21 cellular contexts compared by ENCODE assay signal in genomic region chr19:16831531-16831930, GRCh38. TPM values are rescaled to one million over a fixed set of nuclear protein-coding genes. Genes with fewer than 3 reads are reported as not detected.
DNase-seq lines count a peak whose midpoint lies in the region; ATAC-seq and TF ChIP-seq lines count a peak whose summit lies in the region.
"Had no signal": no experiment of that assay in that cellular context is flagged by ENCODE, and none has a peak within 500 bp of the region (broad histone marks: within the 10 kb centered on the region; RNA-seq: fewer than 3 reads in every experiment).

No MANE protein-coding gene starts in this region.

- H3K36me3 Mint-ChIP-seq in activated CD8-positive, alpha-beta memory T cell treated with anti-CD3 and anti-CD28 coated beads, Interleukin-2, amount 10 ng/mL, durations not matched to agents 7 days and 5 days: peaks cover 14% of the 10 kb centered on the region
- H3K36me3 Mint-ChIP-seq in IgD-negative memory B cell: peaks cover 8% of the 10 kb centered on the region
- peaks cover 29% of the 10 kb centered on the region for H3K36me3 Mint-ChIP-seq in central memory CD8-positive, alpha-beta T cell (ENCODE audit: insufficient read depth)
- peaks cover 20% of the 10 kb centered on the region for H3K36me3 Mint-ChIP-seq in osteocyte (ENCODE audit: unreplicated experiment)

- no peak overlapping the region for H3K27ac Mint-ChIP-seq in activated CD8-positive, alpha-beta memory T cell treated with anti-CD3 and anti-CD28 coated beads, Interleukin-2, amount 10 ng/mL, durations not matched to agents 7 days and 5 days
- H3K27ac Mint-ChIP-seq in IgD-negative memory B cell (peak overlapping the region in 2 of 3 donors; percentile 77), osteocyte (ENCODE audit: unreplicated experiment) (no peak overlapping the region)
- H3K27ac Mint-ChIP-seq in central memory CD8-positive, alpha-beta T cell (ENCODE audit: low read depth): peak overlapping the region; percentile 7

- H3K9ac ChIP-seq in Karpas-422 (ENCODE audit: low read length): no peak overlapping the region

- peaks cover 16% of the 10 kb centered on the region for H3K4me1 Mint-ChIP-seq in activated CD8-positive, alpha-beta memory T cell treated with anti-CD3 and anti-CD28 coated beads, Interleukin-2, amount 10 ng/mL, durations not matched to agents 7 days and 5 days
- H3K4me1 Mint-ChIP-seq in IgD-negative memory B cell: peaks cover 34 to 48% (median 37%) of the 10 kb centered on the region in 3 donors
- H3K4me1 Mint-ChIP-seq in central memory CD8-positive, alpha-beta T cell: peaks cover 11% of the 10 kb centered on the region
- H3K4me1 Mint-ChIP-seq in osteocyte (ENCODE audit: unreplicated experiment): peaks cover 25% of the 10 kb centered on the region

- H4K20me1 ChIP-seq in Karpas-422 (ENCODE audit: insufficient read depth, low read depth, low read length): 0 out of 2 replicates have a peak, but pooled peaks cover 3% of the 10 kb centered on the region

- no peak overlapping the region for H3K4me3 ChIP-seq in Karpas-422 (ENCODE audit: low read length)
- H3K4me3 ChIP-seq: body of pancreas, colonic mucosa, right atrium auricular region, testis had no signal

- ATAC-seq in activated CD8-positive, alpha-beta memory T cell treated with anti-CD3 and anti-CD28 coated beads, Interleukin-2, amount 10 ng/mL, durations not matched to agents 7 days and 5 days: no peak
- no peak for ATAC-seq in central memory CD8-positive, alpha-beta T cell (replicated peaks; ENCODE audit: extremely low read depth, poor library complexity, severe bottlenecking)
- ATAC-seq: body of pancreas, SK-N-SH treated with all-trans-retinoic acid at 6 μM for 48 hours had no signal

- no peak overlapping the region for H3K4me2 ChIP-seq in Karpas-422 (ENCODE audit: low read depth, low read length, poor library complexity, severe bottlenecking)

- H3K79me2 ChIP-seq in Karpas-422 (ENCODE audit: low read length): peaks cover 17% of the 10 kb centered on the region

- DNase-seq in activated CD8-positive, alpha-beta memory T cell treated with anti-CD3 and anti-CD28 coated beads, Interleukin-2, amount 10 ng/mL, durations not matched to agents 7 days and 5 days: no peak
- no peak for DNase-seq in activated CD8-positive, alpha-beta memory T cell treated with anti-CD3 and anti-CD28 coated beads, Interleukin-2, amount 50 U/mL, for 4 hours
- no peak for DNase-seq in central memory CD8-positive, alpha-beta T cell (ENCODE audit: low spot score in 2 of 2)
- no peak for DNase-seq in osteocyte (ENCODE audit: extremely low spot score, unreplicated experiment)
- no peak for DNase-seq in Karpas-422
- no peak for DNase-seq in hepatic stellate cell (ENCODE audit: low spot score)
- DNase-seq in NCI-H1092 treated with DMSO at 0.1 percent for 48 hours (lab: John Stamatoyannopoulos, UW): no peak
- DNase-seq: activated CD4-positive, alpha-beta T cell treated with anti-CD3 and anti-CD28 coated beads for 1 hour; activated naive CD4-positive, alpha-beta T cell treated with anti-CD3 and anti-CD28 coated beads, Interleukin-2, amount 50 U/mL, for 16 hours; body of pancreas; C1 segment of cervical spinal cord; colonic mucosa; NCI-H1417 treated with DMSO at 0.1 percent for 48 hours; NCI-H510A treated with DMSO at 0.1 percent for 48 hours; testis had no signal

- no peaks in the 10 kb centered on the region for H3K9me3 Mint-ChIP-seq in activated CD8-positive, alpha-beta memory T cell treated with anti-CD3 and anti-CD28 coated beads, Interleukin-2, amount 10 ng/mL, durations not matched to agents 7 days and 5 days (ENCODE audit: low read depth)
- H3K9me3 Mint-ChIP-seq in IgD-negative memory B cell (no peaks in the 10 kb centered on the region), osteocyte (ENCODE audit: unreplicated experiment) (no peaks in the 10 kb centered on the region)
- H3K9me3 Mint-ChIP-seq in central memory CD8-positive, alpha-beta T cell: no peaks in the 10 kb centered on the region

- H3K9me3 ChIP-seq in Karpas-422 (ENCODE audit: low read length): no peaks in the 10 kb centered on the region
- H3K9me3 ChIP-seq: body of pancreas, colonic mucosa, neutrophil, right atrium auricular region, testis had no signal

- H3K9me2 ChIP-seq in Karpas-422 (replicated peaks; ENCODE audit: insufficient read depth, low read length): no peaks in the 10 kb centered on the region

- no peak for TF ChIP-seq CTCF in osteocyte (IDR thresholded peaks at IDR 0.05)

- peaks cover 3% of the 10 kb centered on the region; the same call in 1 of the 2 replicates for H3K27me3 ChIP-seq in Karpas-422 (ENCODE audit: low read length)
- H3K27me3 ChIP-seq: body of pancreas, colonic mucosa, right atrium auricular region, testis had no signal

- H3K27ac ChIP-seq in Karpas-422 (ENCODE audit: low read length): no peak overlapping the region
- H3K27ac ChIP-seq: body of pancreas, colonic mucosa, neutrophil, right atrium auricular region had no signal

- peak overlapping the region; percentile 3 for H3K4me3 Mint-ChIP-seq in activated CD8-positive, alpha-beta memory T cell treated with anti-CD3 and anti-CD28 coated beads, Interleukin-2, amount 10 ng/mL, durations not matched to agents 7 days and 5 days
- H3K4me3 Mint-ChIP-seq in IgD-negative memory B cell: peak overlapping the region; percentile 23 to 85 (median 38)
- H3K4me3 Mint-ChIP-seq in central memory CD8-positive, alpha-beta T cell: peak overlapping the region; percentile 36
- peak overlapping the region; percentile 7 for H3K4me3 Mint-ChIP-seq in osteocyte (ENCODE audit: unreplicated experiment)

- peaks cover 17% of the 10 kb centered on the region for H3K4me1 ChIP-seq in Karpas-422 (ENCODE audit: low read length)

- no peak overlapping the region for H2AFZ ChIP-seq in Karpas-422 (ENCODE audit: low read length)

- peaks cover 25% of the 10 kb centered on the region; the same call in 1 of the 2 replicates for H3K36me3 ChIP-seq in Karpas-422 (ENCODE audit: insufficient read depth, low read length)

- peaks cover 9% of the 10 kb centered on the region for H3K27me3 Mint-ChIP-seq in activated CD8-positive, alpha-beta memory T cell treated with anti-CD3 and anti-CD28 coated beads, Interleukin-2, amount 10 ng/mL, durations not matched to agents 7 days and 5 days
- H3K27me3 Mint-ChIP-seq in IgD-negative memory B cell (peaks cover 5% of the 10 kb centered on the region), osteocyte (ENCODE audit: unreplicated experiment) (no peaks in the 10 kb centered on the region)
- peaks cover 12% of the 10 kb centered on the region for H3K27me3 Mint-ChIP-seq in central memory CD8-positive, alpha-beta T cell

- CTCF ChIA-PET in activated CD8-positive, alpha-beta memory T cell treated with anti-CD3 and anti-CD28 coated beads, Interleukin-2, amount 10 ng/mL, durations not matched to agents 7 days and 5 days (lab: Charles Lee): no interaction called here

RNA-seq across cellular contexts. Expression of gene SIN3B, which starts 2.3 kb away (rescaled TPM):
- total RNA-seq in activated CD8-positive, alpha-beta memory T cell treated with anti-CD3 and anti-CD28 coated beads, Interleukin-2, amount 10 ng/mL, durations not matched to agents 7 days and 5 days: 10 to 100 TPM; 29.1 to 30.5 TPM
- 11.8 TPM for polyA plus RNA-seq in IgD-negative memory B cell
- 75.3 and 80.0 TPM in 2 replicates for total RNA-seq in osteocyte
- total RNA-seq in Karpas-422 (2014; rRNA removed; shearing (Covaris generic); ENCODE audit: low replicate concordance): 19.4 and 29.2 TPM in 2 replicates

RNA-seq across cellular contexts. Expression of gene F2RL3, which starts 57.3 kb away (rescaled TPM):
- total RNA-seq in activated CD8-positive, alpha-beta memory T cell treated with anti-CD3 and anti-CD28 coated beads, Interleukin-2, amount 10 ng/mL, durations not matched to agents 7 days and 5 days: under 1 TPM; 0.12 to 0.59 TPM
- polyA plus RNA-seq in IgD-negative memory B cell: 0.36 TPM
- 0.08 TPM in 1 of 2 replicates, not detected in the other for total RNA-seq in osteocyte
- total RNA-seq in Karpas-422 (2014; rRNA removed; shearing (Covaris generic); ENCODE audit: low replicate concordance): not detected in 2 replicates
- total RNA-seq: A673, G401 had no signal

Comparison
In these comparisons a context has a peak if more than half of its experiments do, and no peak if none do; other contexts are left out.
1. H3K27ac Mint-ChIP-seq: peak in IgD-negative memory B cell (2 of 3) and central memory CD8-positive, alpha-beta T cell (single experiment); none in activated CD8-positive, alpha-beta memory T cell treated with anti-CD3 and anti-CD28 coated beads, Interleukin-2, amount 10 ng/mL, durations not matched to agents 7 days and 5 days (single experiment) and osteocyte (single experiment).
2. Peak in every context shown above with its lines, with median percentiles within 50 percentile points of each other: H3K4me3 Mint-ChIP-seq.